23 cellular contexts compared by ENCODE assay signal in the genomic region with DNA sequence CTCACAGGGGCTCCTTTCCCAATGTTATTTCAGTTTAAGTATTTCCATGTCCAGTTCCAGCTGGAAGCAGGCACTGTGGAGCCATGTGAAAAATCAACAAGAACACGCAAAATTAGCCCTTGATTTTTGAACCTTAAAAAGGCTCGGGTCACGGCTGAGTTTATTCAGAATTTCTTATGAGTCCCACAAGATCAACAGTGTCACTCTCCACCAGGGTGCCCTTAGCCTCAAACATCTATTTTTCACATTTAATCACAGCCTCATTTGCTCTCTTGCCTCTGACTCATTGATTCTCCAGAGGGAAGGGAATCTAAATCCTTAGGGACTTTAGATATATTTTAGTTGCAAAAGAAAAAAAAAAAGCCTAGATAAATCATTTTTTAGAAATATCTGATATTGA.
DNase-seq lines count a peak whose midpoint lies in the region; ATAC-seq and TF ChIP-seq lines count a peak whose summit lies in the region.
"Had no signal": no experiment of that assay in that cellular context is flagged by ENCODE, and none has a peak within 500 bp of the region (broad histone marks: within the 10 kb centered on the region; RNA-seq: fewer than 3 reads in every experiment).

No MANE protein-coding gene starts in this region.

- H3K27ac ChIP-seq in heart left ventricle (peak overlapping the region in 2 of 12 donors; percentile 12 to 13), right atrium auricular region (no peak overlapping the region)
- no peak overlapping the region for H3K27ac ChIP-seq in CD4-positive, alpha-beta T cell (ENCODE audit: low read depth, low read length)
- H3K27ac ChIP-seq: C4-2B, cardiac muscle cell, esophagus muscularis mucosa, pancreas, Peyer's patch had no signal

- H3K4me1 ChIP-seq in heart left ventricle (peaks cover 0 to 29% (median 0%) of the 10 kb centered on the region in 12 donors), right atrium auricular region (no peaks in the 10 kb centered on the region)
- H3K4me1 ChIP-seq: esophagus muscularis mucosa, HAP-1, pancreas, Peyer's patch had no signal

- intact Hi-C loops in heart left ventricle (cut with DNase I), result loop anchor here in 1 of 10 donors (10.0 kb wide), 1 partner anchor 154 kb away; a partner anchor contains a TSS
- intact Hi-C loops in CD4-positive, alpha-beta T cell (cut with DNase I, micrococcal nuclease), result no loop called here

- H3K27me3 Mint-ChIP-seq in nephron progenitor cell (ENCODE audit: low read depth, poor library complexity), result no peaks in the 10 kb centered on the region
- H3K27me3 Mint-ChIP-seq in CD4-positive, alpha-beta T cell, result no peaks in the 10 kb centered on the region
- H3K27me3 Mint-ChIP-seq: stimulated activated naive CD8-positive, alpha-beta T cell treated with anti-CD3 and anti-CD28 coated beads, Interleukin-15, Interleukin-2, amounts not matched to agents 100 ng/mL and 50 ng/mL, for 24 hours had no signal

- ATAC-seq in heart left ventricle (peak in 3 of 4 donors; percentile 20 to 57 (median 53)), GM18498 (IDR thresholded peaks at IDR 0.05; ENCODE audit: unreplicated experiment) (no peak)
- no peak for ATAC-seq in CD4-positive, alpha-beta T cell (ENCODE audit: poor library complexity)
- ATAC-seq: pancreas had no signal

- TF ChIP-seq CTCF in heart left ventricle (IDR thresholded peaks at IDR 0.05) (no peak), right atrium auricular region (IDR thresholded peaks at IDR 0.05) (no peak), epithelial cell of proximal tubule (conservative IDR thresholded peaks at IDR 0.05; ENCODE audit: low read depth, low read length) (peak; percentile 4), nephron progenitor cell (IDR thresholded peaks at IDR 0.05) (no peak), GM10248 (IDR thresholded peaks at IDR 0.05; ENCODE audit: control extremely low read depth, extremely low read depth, low read depth, missing control alignments) (no peak)
- TF ChIP-seq CTCF in CD4-positive, alpha-beta T cell (IDR thresholded peaks at IDR 0.05), result no peak

- H3K9me3 Mint-ChIP-seq in nephron progenitor cell, result peaks cover 20% of the 10 kb centered on the region
- peaks cover 1% of the 10 kb centered on the region for H3K9me3 Mint-ChIP-seq in CD4-positive, alpha-beta T cell
- H3K9me3 Mint-ChIP-seq: activated T-helper 2 cell treated with anti-CD3 and anti-CD28 coated beads, Interferon-gamma antibody, Interleukin-2, Interleukin-4, amounts not matched to agents 10 μg/mL and 5 μg/mL and 100 μg/mL, durations not matched to agents 14 hours and 24 hours and 36 hours had no signal

- POLR2A ChIA-PET in CD4-positive, alpha-beta T cell (lab: Charles Lee), result no interaction called here
- POLR2A ChIA-PET in GM10248 (lab: Yijun Ruan, JAX), result no interaction called here

- H3K36me3 ChIP-seq in heart left ventricle (no peaks in the 10 kb centered on the region), right atrium auricular region (no peaks in the 10 kb centered on the region)
- H3K36me3 ChIP-seq: cardiac muscle cell, esophagus muscularis mucosa, HAP-1, pancreas, Peyer's patch had no signal

- peaks cover 0 to 17% (median 10%) of the 10 kb centered on the region in 12 donors for H3K9me3 ChIP-seq in heart left ventricle
- H3K9me3 ChIP-seq in right atrium auricular region, result peaks cover 0 to 13% of the 10 kb centered on the region in 2 donors
- no peaks in the 10 kb centered on the region for H3K9me3 ChIP-seq in CD4-positive, alpha-beta T cell (ENCODE audit: control insufficient read depth, low read length)
- H3K9me3 ChIP-seq: HAP-1, pancreas, Peyer's patch, SK-N-SH had no signal

- H3K36me3 Mint-ChIP-seq in nephron progenitor cell (ENCODE audit: low read depth), result no peaks in the 10 kb centered on the region
- H3K36me3 Mint-ChIP-seq in CD4-positive, alpha-beta T cell (ENCODE audit: low read depth), result no peaks in the 10 kb centered on the region

- no peak for TF ChIP-seq POLR2A in heart left ventricle (IDR thresholded peaks at IDR 0.05)

- H3K4me3 ChIP-seq in heart left ventricle (no peak overlapping the region), right atrium auricular region (no peak overlapping the region), epithelial cell of proximal tubule (ENCODE audit: low read depth, low read length) (no peak overlapping the region)
- H3K4me3 ChIP-seq: cardiac muscle cell, esophagus muscularis mucosa, HAP-1, pancreas, Peyer's patch had no signal

- H3K4me3 Mint-ChIP-seq in nephron progenitor cell, result no peak overlapping the region
- H3K4me3 Mint-ChIP-seq in CD4-positive, alpha-beta T cell, result no peak overlapping the region
- H3K4me3 Mint-ChIP-seq: stimulated activated naive CD8-positive, alpha-beta T cell treated with anti-CD3 and anti-CD28 coated beads, Interleukin-15, Interleukin-2, amounts not matched to agents 100 ng/mL and 50 ng/mL, for 24 hours had no signal

- peaks cover 22% of the 10 kb centered on the region for H3K4me1 Mint-ChIP-seq in nephron progenitor cell
- H3K4me1 Mint-ChIP-seq in CD4-positive, alpha-beta T cell (ENCODE audit: low read depth), result no peaks in the 10 kb centered on the region

- CTCF ChIA-PET in CD4-positive, alpha-beta T cell (lab: Charles Lee), result no interaction called here
- CTCF ChIA-PET in GM10248 (lab: Yijun Ruan, JAX), result interaction anchor here (1.4 kb wide), 1 partner anchor 97 kb away, joined by 3 read pairs; no protein-coding TSS in a partner anchor

- H3K27me3 ChIP-seq in heart left ventricle (no peaks in the 10 kb centered on the region), right atrium auricular region (no peaks in the 10 kb centered on the region)
- no peaks in the 10 kb centered on the region for H3K27me3 ChIP-seq in CD4-positive, alpha-beta T cell (ENCODE audit: control insufficient read depth, insufficient read depth, low read length)
- H3K27me3 ChIP-seq: cardiac muscle cell, esophagus muscularis mucosa, pancreas, Peyer's patch had no signal

- peak overlapping the region; percentile 32 for H3K27ac Mint-ChIP-seq in nephron progenitor cell
- H3K27ac Mint-ChIP-seq in CD4-positive, alpha-beta T cell, result no peak overlapping the region
- H3K27ac Mint-ChIP-seq: activated T-helper 2 cell treated with anti-CD3 and anti-CD28 coated beads, Interferon-gamma antibody, Interleukin-2, Interleukin-4, amounts not matched to agents 10 μg/mL and 5 μg/mL and 100 μg/mL, durations not matched to agents 14 hours and 24 hours and 36 hours; stimulated activated naive CD8-positive, alpha-beta T cell treated with anti-CD3 and anti-CD28 coated beads, Interleukin-15, Interleukin-2, amounts not matched to agents 100 ng/mL and 50 ng/mL, for 24 hours had no signal

- DNase-seq in heart left ventricle (peak in 3 of 5 donors; percentile 22 to 27 (median 25)), right atrium auricular region (ENCODE audit: low spot score) (no peak), epithelial cell of proximal tubule (ENCODE audit: low read depth) (no peak), nephron progenitor cell (no peak), GM10248 (ENCODE audit: extremely low spot score) (no peak), NCI-H2227 (lab: John Stamatoyannopoulos, UW; ENCODE audit: unreplicated experiment) (no peak)
- no peak for DNase-seq in CD4-positive, alpha-beta T cell
- DNase-seq: ACHN; activated CD4-positive, alpha-beta T cell treated with anti-CD3 and anti-CD28 coated beads for 48 hours; mammary epithelial cell; NCI-H1436; NCI-H2171; NCI-H748 treated with DMSO at 0.1 percent for 48 hours; pancreas; Peyer's patch; SK-N-SH had no signal

- WGBS in heart left ventricle, 4 donors, result 61 to 68% (median 67%) methylated on average over 3 of the region's 3 CpGs

Comparison
In these comparisons a context has a peak if more than half of its experiments do, and no peak if none do; other contexts are left out.
1. DNase-seq: peak in heart left ventricle (3 of 5); none in right atrium auricular region (single experiment), epithelial cell of proximal tubule (single experiment), nephron progenitor cell (single experiment), CD4-positive, alpha-beta T cell (0 of 10), GM10248 (single experiment) and NCI-H2227 (single experiment).
2. ATAC-seq: peak in heart left ventricle (3 of 4); none in CD4-positive, alpha-beta T cell (single experiment) and GM18498 (single experiment).